In the genomic region with DNA sequence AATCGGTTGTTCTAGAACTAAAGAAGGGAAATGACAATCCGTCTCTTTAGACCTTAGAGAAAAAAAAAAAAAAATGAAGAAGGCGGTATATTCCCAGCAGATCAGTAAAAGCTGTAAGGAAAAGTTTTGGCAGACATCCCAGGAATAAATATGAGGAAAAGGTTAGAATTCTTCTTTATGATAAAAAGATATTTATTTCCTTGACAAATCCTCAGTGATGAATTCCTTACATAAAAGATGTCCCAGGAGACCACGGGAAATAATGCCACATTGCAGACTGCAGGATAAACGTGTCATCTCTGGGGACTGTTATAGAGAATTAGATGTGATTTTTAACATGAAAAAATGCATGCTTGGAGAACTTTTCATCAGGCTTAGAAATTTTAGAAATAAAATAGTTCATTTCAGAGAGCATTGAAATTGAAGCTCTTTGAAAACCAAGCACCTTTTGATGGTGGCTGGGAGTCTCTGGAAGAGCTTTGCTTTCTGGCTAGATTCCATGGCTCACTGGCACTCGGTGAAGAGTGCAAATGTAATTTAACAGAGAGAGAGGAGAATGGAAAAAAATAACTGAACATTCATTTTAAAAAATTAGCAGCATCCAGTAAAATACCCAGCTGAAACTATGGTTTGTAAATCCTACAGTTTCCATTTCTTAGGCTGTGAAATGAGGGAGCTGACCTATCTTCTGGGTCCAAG, we compare ENCODE assay signal across 2 cellular contexts.
TF ChIP-seq lines count a peak whose summit lies in the region.

No MANE protein-coding gene starts in this region.

TF ChIP-seq in liver, 16 proteins besides CTCF, POLR2A, EP300 and RAD21 (continued from another document):
- TF ChIP-seq, protein P1, sequence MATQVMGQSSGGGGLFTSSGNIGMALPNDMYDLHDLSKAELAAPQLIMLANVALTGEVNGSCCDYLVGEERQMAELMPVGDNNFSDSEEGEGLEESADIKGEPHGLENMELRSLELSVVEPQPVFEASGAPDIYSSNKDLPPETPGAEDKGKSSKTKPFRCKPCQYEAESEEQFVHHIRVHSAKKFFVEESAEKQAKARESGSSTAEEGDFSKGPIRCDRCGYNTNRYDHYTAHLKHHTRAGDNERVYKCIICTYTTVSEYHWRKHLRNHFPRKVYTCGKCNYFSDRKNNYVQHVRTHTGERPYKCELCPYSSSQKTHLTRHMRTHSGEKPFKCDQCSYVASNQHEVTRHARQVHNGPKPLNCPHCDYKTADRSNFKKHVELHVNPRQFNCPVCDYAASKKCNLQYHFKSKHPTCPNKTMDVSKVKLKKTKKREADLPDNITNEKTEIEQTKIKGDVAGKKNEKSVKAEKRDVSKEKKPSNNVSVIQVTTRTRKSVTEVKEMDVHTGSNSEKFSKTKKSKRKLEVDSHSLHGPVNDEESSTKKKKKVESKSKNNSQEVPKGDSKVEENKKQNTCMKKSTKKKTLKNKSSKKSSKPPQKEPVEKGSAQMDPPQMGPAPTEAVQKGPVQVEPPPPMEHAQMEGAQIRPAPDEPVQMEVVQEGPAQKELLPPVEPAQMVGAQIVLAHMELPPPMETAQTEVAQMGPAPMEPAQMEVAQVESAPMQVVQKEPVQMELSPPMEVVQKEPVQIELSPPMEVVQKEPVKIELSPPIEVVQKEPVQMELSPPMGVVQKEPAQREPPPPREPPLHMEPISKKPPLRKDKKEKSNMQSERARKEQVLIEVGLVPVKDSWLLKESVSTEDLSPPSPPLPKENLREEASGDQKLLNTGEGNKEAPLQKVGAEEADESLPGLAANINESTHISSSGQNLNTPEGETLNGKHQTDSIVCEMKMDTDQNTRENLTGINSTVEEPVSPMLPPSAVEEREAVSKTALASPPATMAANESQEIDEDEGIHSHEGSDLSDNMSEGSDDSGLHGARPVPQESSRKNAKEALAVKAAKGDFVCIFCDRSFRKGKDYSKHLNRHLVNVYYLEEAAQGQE (IDR thresholded peaks at IDR 0.05) = no peak
- TF ChIP-seq RXRA (IDR thresholded peaks at IDR 0.05) = no peak

TF ChIP-seq in HepG2, 621 proteins besides CTCF, POLR2A, EP300 and RAD21 (continued from another document):
- TF ChIP-seq, protein P2, sequence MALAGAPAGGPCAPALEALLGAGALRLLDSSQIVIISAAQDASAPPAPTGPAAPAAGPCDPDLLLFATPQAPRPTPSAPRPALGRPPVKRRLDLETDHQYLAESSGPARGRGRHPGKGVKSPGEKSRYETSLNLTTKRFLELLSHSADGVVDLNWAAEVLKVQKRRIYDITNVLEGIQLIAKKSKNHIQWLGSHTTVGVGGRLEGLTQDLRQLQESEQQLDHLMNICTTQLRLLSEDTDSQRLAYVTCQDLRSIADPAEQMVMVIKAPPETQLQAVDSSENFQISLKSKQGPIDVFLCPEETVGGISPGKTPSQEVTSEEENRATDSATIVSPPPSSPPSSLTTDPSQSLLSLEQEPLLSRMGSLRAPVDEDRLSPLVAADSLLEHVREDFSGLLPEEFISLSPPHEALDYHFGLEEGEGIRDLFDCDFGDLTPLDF (CRISPR knock-in tag; IDR thresholded peaks at IDR 0.05) = no peak
- no peak for TF ChIP-seq MBNL3 (CRISPR knock-in tag; conservative IDR thresholded peaks at IDR 0.05)
- no peak for TF ChIP-seq ZNF564 (CRISPR knock-in tag; IDR thresholded peaks at IDR 0.05)
- TF ChIP-seq, protein P3, sequence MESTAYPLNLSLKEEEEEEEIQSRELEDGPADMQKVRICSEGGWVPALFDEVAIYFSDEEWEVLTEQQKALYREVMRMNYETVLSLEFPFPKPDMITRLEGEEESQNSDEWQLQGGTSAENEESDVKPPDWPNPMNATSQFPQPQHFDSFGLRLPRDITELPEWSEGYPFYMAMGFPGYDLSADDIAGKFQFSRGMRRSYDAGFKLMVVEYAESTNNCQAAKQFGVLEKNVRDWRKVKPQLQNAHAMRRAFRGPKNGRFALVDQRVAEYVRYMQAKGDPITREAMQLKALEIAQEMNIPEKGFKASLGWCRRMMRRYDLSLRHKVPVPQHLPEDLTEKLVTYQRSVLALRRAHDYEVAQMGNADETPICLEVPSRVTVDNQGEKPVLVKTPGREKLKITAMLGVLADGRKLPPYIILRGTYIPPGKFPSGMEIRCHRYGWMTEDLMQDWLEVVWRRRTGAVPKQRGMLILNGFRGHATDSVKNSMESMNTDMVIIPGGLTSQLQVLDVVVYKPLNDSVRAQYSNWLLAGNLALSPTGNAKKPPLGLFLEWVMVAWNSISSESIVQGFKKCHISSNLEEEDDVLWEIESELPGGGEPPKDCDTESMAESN (CRISPR knock-in tag; conservative IDR thresholded peaks at IDR 0.05) = no peak
- no peak for TF ChIP-seq ZNF775 (CRISPR knock-in tag; IDR thresholded peaks at IDR 0.05; ENCODE audit: borderline replicate concordance)
- TF ChIP-seq, protein P4, sequence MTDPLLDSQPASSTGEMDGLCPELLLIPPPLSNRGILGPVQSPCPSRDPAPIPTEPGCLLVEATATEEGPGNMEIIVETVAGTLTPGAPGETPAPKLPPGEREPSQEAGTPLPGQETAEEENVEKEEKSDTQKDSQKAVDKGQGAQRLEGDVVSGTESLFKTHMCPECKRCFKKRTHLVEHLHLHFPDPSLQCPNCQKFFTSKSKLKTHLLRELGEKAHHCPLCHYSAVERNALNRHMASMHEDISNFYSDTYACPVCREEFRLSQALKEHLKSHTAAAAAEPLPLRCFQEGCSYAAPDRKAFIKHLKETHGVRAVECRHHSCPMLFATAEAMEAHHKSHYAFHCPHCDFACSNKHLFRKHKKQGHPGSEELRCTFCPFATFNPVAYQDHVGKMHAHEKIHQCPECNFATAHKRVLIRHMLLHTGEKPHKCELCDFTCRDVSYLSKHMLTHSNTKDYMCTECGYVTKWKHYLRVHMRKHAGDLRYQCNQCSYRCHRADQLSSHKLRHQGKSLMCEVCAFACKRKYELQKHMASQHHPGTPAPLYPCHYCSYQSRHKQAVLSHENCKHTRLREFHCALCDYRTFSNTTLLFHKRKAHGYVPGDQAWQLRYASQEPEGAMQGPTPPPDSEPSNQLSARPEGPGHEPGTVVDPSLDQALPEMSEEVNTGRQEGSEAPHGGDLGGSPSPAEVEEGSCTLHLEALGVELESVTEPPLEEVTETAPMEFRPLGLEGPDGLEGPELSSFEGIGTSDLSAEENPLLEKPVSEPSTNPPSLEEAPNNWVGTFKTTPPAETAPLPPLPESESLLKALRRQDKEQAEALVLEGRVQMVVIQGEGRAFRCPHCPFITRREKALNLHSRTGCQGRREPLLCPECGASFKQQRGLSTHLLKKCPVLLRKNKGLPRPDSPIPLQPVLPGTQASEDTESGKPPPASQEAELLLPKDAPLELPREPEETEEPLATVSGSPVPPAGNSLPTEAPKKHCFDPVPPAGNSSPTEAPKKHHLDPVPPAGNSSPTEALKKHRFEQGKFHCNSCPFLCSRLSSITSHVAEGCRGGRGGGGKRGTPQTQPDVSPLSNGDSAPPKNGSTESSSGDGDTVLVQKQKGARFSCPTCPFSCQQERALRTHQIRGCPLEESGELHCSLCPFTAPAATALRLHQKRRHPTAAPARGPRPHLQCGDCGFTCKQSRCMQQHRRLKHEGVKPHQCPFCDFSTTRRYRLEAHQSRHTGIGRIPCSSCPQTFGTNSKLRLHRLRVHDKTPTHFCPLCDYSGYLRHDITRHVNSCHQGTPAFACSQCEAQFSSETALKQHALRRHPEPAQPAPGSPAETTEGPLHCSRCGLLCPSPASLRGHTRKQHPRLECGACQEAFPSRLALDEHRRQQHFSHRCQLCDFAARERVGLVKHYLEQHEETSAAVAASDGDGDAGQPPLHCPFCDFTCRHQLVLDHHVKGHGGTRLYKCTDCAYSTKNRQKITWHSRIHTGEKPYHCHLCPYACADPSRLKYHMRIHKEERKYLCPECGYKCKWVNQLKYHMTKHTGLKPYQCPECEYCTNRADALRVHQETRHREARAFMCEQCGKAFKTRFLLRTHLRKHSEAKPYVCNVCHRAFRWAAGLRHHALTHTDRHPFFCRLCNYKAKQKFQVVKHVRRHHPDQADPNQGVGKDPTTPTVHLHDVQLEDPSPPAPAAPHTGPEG (CRISPR knock-in tag; IDR thresholded peaks at IDR 0.05) = no peak
- no peak for TF ChIP-seq ZNF549 (CRISPR knock-in tag; IDR thresholded peaks at IDR 0.05)
- TF ChIP-seq TBX3 (IDR thresholded peaks at IDR 0.05; ENCODE audit: borderline replicate concordance) = no peak
- TF ChIP-seq RNF2 (conservative IDR thresholded peaks at IDR 0.05; ENCODE audit: low read depth) = no peak
- no peak for TF ChIP-seq PAF1 (CRISPR knock-in tag; IDR thresholded peaks at IDR 0.05)
- TF ChIP-seq ZNF20 (CRISPR knock-in tag; IDR thresholded peaks at IDR 0.05) = no peak
- no peak for TF ChIP-seq PHF8 (CRISPR knock-in tag; IDR thresholded peaks at IDR 0.05)
- no peak for TF ChIP-seq ZNF337 (CRISPR knock-in tag; IDR thresholded peaks at IDR 0.05; ENCODE audit: borderline replicate concordance, low read depth)
- TF ChIP-seq, protein P5, sequence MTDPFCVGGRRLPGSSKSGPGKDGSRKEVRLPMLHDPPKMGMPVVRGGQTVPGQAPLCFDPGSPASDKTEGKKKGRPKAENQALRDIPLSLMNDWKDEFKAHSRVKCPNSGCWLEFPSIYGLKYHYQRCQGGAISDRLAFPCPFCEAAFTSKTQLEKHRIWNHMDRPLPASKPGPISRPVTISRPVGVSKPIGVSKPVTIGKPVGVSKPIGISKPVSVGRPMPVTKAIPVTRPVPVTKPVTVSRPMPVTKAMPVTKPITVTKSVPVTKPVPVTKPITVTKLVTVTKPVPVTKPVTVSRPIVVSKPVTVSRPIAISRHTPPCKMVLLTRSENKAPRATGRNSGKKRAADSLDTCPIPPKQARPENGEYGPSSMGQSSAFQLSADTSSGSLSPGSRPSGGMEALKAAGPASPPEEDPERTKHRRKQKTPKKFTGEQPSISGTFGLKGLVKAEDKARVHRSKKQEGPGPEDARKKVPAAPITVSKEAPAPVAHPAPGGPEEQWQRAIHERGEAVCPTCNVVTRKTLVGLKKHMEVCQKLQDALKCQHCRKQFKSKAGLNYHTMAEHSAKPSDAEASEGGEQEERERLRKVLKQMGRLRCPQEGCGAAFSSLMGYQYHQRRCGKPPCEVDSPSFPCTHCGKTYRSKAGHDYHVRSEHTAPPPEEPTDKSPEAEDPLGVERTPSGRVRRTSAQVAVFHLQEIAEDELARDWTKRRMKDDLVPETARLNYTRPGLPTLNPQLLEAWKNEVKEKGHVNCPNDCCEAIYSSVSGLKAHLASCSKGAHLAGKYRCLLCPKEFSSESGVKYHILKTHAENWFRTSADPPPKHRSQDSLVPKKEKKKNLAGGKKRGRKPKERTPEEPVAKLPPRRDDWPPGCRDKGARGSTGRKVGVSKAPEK (CRISPR knock-in tag; IDR thresholded peaks at IDR 0.05; ENCODE audit: borderline replicate concordance) = no peak
- no peak for TF ChIP-seq NFIC (IDR thresholded peaks at IDR 0.05; ENCODE audit: low read length)
TF ChIP-seq in HepG2: peak in this region for 0.
